8 cellular contexts compared by ENCODE assay signal in the genomic region with DNA sequence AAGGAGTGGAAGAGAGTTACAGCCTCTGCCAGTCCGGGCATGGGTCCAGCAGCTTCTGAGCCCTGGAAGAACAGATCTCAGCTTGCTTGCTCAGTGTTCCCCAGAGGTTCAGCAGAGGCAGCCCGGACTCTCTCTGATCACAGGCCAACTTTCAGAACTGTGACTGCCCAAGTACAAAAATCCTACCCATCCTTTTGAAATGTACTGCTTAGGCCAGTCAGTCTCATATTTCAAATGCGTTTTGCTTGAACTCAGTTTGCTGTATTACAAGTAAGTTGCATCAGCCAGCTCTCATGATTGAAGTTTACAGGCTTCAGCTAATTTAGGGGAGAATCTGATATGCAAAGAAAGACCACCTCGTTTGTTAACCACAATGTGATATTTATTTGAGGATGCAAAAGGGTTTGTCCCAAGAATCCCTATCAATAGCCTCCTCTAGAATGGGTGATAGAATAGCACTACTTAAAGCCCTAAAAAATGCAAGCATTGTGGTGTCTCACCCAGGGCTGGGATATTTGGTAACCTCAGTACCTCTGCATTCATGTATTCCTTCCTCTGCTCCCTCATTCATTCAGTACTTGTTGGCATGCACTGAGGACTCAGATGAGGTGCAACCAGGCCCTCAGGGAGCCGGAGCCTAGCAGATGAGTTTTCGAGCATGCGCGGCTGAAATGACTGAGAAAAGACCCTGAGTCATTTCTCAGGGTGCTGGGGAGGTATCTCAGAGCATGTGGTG. TPM values are rescaled to one million over a fixed set of nuclear protein-coding genes. Genes with fewer than 3 reads are reported as not detected.
DNase-seq lines count a peak whose midpoint lies in the region; ATAC-seq and TF ChIP-seq lines count a peak whose summit lies in the region.

No MANE protein-coding gene starts in this region.

- no peaks in the 10 kb centered on the region for H3K9me3 Mint-ChIP-seq in T-helper 1 cell treated with Interleukin-12 subunit alpha and Interleukin-12 subunit beta and Interleukin-4 antibody, amounts not matched to agents 30 μg/mL and 1 μg/mL, for 36 hours
- no peaks in the 10 kb centered on the region for H3K9me3 Mint-ChIP-seq in stimulated activated memory B cell treated with anti-CD40 and anti-IgM and Interleukin-4, amounts not matched to agents 10 μg/mL and 1 μg/mL and 100 μg/mL, for 72 hours

- peak; percentile 84 for DNase-seq in AG08395 (ENCODE audit: low spot score)
- DNase-seq in HCT116 (ENCODE audit: low read depth, low spot score), result no peak
- peak in 34 of 42 donors; percentile 13 to 71 (median 34) for DNase-seq in head of caudate nucleus
- no peak for DNase-seq in activated CD8-positive, alpha-beta memory T cell treated with anti-CD3 and anti-CD28 coated beads, Interleukin-2, amount 50 U/mL, for 4 hours

- intact Hi-C loops in HCT116 (cut with micrococcal nuclease), result no loop called here
- intact Hi-C loops in head of caudate nucleus (cut with DNase I), result no loop called here

- no peaks in the 10 kb centered on the region for H3K27me3 Mint-ChIP-seq in T-helper 1 cell treated with Interleukin-12 subunit alpha and Interleukin-12 subunit beta and Interleukin-4 antibody, amounts not matched to agents 30 μg/mL and 1 μg/mL, for 36 hours (ENCODE audit: low read depth)
- H3K27me3 Mint-ChIP-seq in stimulated activated memory B cell treated with anti-CD40 and anti-IgM and Interleukin-4, amounts not matched to agents 10 μg/mL and 1 μg/mL and 100 μg/mL, for 72 hours, result no peaks in the 10 kb centered on the region

- H3K79me2 ChIP-seq in HCT116 (ENCODE audit: insufficient read depth, low read length), result peaks cover 21% of the 10 kb centered on the region

- CTCF ChIA-PET in HCT116 (lab: Charles Lee), result no interaction called here

- no peak overlapping the region for H3K4me3 Mint-ChIP-seq in T-helper 1 cell treated with Interleukin-12 subunit alpha and Interleukin-12 subunit beta and Interleukin-4 antibody, amounts not matched to agents 30 μg/mL and 1 μg/mL, for 36 hours
- no peak overlapping the region for H3K4me3 Mint-ChIP-seq in stimulated activated memory B cell treated with anti-CD40 and anti-IgM and Interleukin-4, amounts not matched to agents 10 μg/mL and 1 μg/mL and 100 μg/mL, for 72 hours

- no peaks in the 10 kb centered on the region for H4K20me1 ChIP-seq in HCT116 (ENCODE audit: insufficient read depth)

- TF ChIP-seq RAD21 in HCT116 (IDR thresholded peaks at IDR 0.05; ENCODE audit: low read depth), result no peak

- H3K9me3 ChIP-seq in HCT116 (ENCODE audit: control insufficient read depth in 1 of 2, insufficient read depth in 1 of 2, low read depth in 1 of 2, low read length in 2 of 2), result no peaks in the 10 kb centered on the region

- peaks cover 11% of the 10 kb centered on the region for H3K4me1 Mint-ChIP-seq in T-helper 1 cell treated with Interleukin-12 subunit alpha and Interleukin-12 subunit beta and Interleukin-4 antibody, amounts not matched to agents 30 μg/mL and 1 μg/mL, for 36 hours (ENCODE audit: low read depth)
- peaks cover 16% of the 10 kb centered on the region for H3K4me1 Mint-ChIP-seq in stimulated activated memory B cell treated with anti-CD40 and anti-IgM and Interleukin-4, amounts not matched to agents 10 μg/mL and 1 μg/mL and 100 μg/mL, for 72 hours

- ATAC-seq in HCT116 (peak; percentile 17; the same call in 1 of the 2 replicates), HG03521 (IDR thresholded peaks at IDR 0.05; ENCODE audit: unreplicated experiment) (no peak), HG02981 (IDR thresholded peaks at IDR 0.05; ENCODE audit: unreplicated experiment) (no peak)
- no peak for ATAC-seq in stimulated activated memory B cell treated with anti-CD40 and anti-IgM and Interleukin-4, amounts not matched to agents 10 μg/mL and 1 μg/mL and 100 μg/mL, for 72 hours

- H3K9ac ChIP-seq in HCT116 (ENCODE audit: low read length), result no peak overlapping the region

- H3K27ac ChIP-seq in HCT116 (ENCODE audit: low read depth, low read length), result peak overlapping the region; percentile 4

- H3K27ac Mint-ChIP-seq in T-helper 1 cell treated with Interleukin-12 subunit alpha and Interleukin-12 subunit beta and Interleukin-4 antibody, amounts not matched to agents 30 μg/mL and 1 μg/mL, for 36 hours, result peak overlapping the region; percentile 41
- H3K27ac Mint-ChIP-seq in stimulated activated memory B cell treated with anti-CD40 and anti-IgM and Interleukin-4, amounts not matched to agents 10 μg/mL and 1 μg/mL and 100 μg/mL, for 72 hours, result peak overlapping the region; percentile 30

- no peak for TF ChIP-seq POLR2A in HCT116 (IDR thresholded peaks at IDR 0.05; ENCODE audit: borderline replicate concordance, extremely low read depth, insufficient read depth, insufficient read length)

- peaks cover 22 to 50% of the 10 kb centered on the region in 2 experiments; a peak in 3 of 4 replicates for H3K36me3 ChIP-seq in HCT116 (ENCODE audit: control insufficient read depth in 1 of 2, insufficient read depth in 2 of 2, low read length in 2 of 2)

- H3K27me3 ChIP-seq in HCT116 (ENCODE audit: insufficient read depth, low read length), result no peaks in the 10 kb centered on the region

- no peak overlapping the region for H3K4me2 ChIP-seq in HCT116 (ENCODE audit: low read length)

- POLR2A ChIA-PET in HCT116 (lab: Charles Lee), result interaction anchor here (1.0 to 1.3 kb wide), 2 partner anchors 12 to 40 kb away, joined by 3 to 5 read pairs; no protein-coding TSS in a partner anchor

- no peak for TF ChIP-seq CTCF in HCT116 (IDR thresholded peaks at IDR 0.05 in 2 of 3, conservative IDR thresholded peaks at IDR 0.05 in 1 of 3; ENCODE audit: borderline replicate concordance in 1 of 3, insufficient read depth in 1 of 3, low read depth in 2 of 3, low read length in 2 of 3)

- peaks cover 15 to 21% of the 10 kb centered on the region in 2 experiments; a peak in 3 of 4 replicates for H3K4me1 ChIP-seq in HCT116 (ENCODE audit: control insufficient read depth in 1 of 2, insufficient read depth in 2 of 2, low read length in 2 of 2)

- no TSS peak for BruUV-seq in HCT116 (replicated peaks; lab: Mats Ljungman, UMichigan)

- RAD21 ChIA-PET in HCT116 (lab: Charles Lee; ENCODE audit: low non-redundant PET in 1 of 2, low total read pairs in 2 of 2, uncharacterized antibody in 2 of 2, unreplicated experiment in 2 of 2), result no interaction called here

- peaks cover 31% of the 10 kb centered on the region for H3K36me3 Mint-ChIP-seq in T-helper 1 cell treated with Interleukin-12 subunit alpha and Interleukin-12 subunit beta and Interleukin-4 antibody, amounts not matched to agents 30 μg/mL and 1 μg/mL, for 36 hours (ENCODE audit: low read depth)
- H3K36me3 Mint-ChIP-seq in stimulated activated memory B cell treated with anti-CD40 and anti-IgM and Interleukin-4, amounts not matched to agents 10 μg/mL and 1 μg/mL and 100 μg/mL, for 72 hours, result peaks cover 48% of the 10 kb centered on the region

- no peak overlapping the region for H3K4me3 ChIP-seq in HCT116 (replicated peaks in 1 of 2; ENCODE audit: low read depth in 1 of 2, low read length in 2 of 2)

- H2AFZ ChIP-seq in HCT116 (ENCODE audit: low read depth, low read length, poor library complexity, severe bottlenecking), result no peak overlapping the region

- H3K9me2 ChIP-seq in HCT116 (ENCODE audit: insufficient read depth), result no peaks in the 10 kb centered on the region

TF ChIP-seq in HCT116, 20 proteins besides CTCF, POLR2A, EP300 and RAD21 (continues in another document):
- TF ChIP-seq EZH2phosphoT487 (IDR thresholded peaks at IDR 0.05; ENCODE audit: borderline replicate concordance) (no peak), MAX (IDR thresholded peaks at IDR 0.05) (no peak), YY1 (IDR thresholded peaks at IDR 0.05; ENCODE audit: extremely low read depth, insufficient replicate concordance, low read depth, low read length) (no peak), ZFX (IDR thresholded peaks at IDR 0.05) (no peak), SIN3A (IDR thresholded peaks at IDR 0.05; ENCODE audit: low read depth) (0 out of 2 replicates have a peak, but pooled peaks have one; percentile 37), FOSL1 (IDR thresholded peaks at IDR 0.05; ENCODE audit: low read depth) (no peak; the same call in 1 of the 2 replicates), ZBTB33 (IDR thresholded peaks at IDR 0.05; ENCODE audit: extremely low read depth, insufficient replicate concordance, low read length) (no peak), EGR1 (IDR thresholded peaks at IDR 0.05; ENCODE audit: low read depth) (no peak), POLR2AphosphoS5 (IDR thresholded peaks at IDR 0.05; ENCODE audit: low read depth, low read length) (peak; percentile 57), ELF1 (IDR thresholded peaks at IDR 0.05; ENCODE audit: borderline replicate concordance, low read depth) (no peak)
- TF ChIP-seq, protein P1, sequence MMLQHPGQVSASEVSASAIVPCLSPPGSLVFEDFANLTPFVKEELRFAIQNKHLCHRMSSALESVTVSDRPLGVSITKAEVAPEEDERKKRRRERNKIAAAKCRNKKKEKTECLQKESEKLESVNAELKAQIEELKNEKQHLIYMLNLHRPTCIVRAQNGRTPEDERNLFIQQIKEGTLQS (IDR thresholded peaks at IDR 0.05), result no peak

RNA-seq across cellular contexts. Expression of gene AIMP2, which starts 7.0 kb away (rescaled TPM):
- total RNA-seq in HCT116 (2021; ENCODE audit: unreplicated experiment), result 61.8 TPM
- polyA plus RNA-seq in HCT116 (2012), result 37.6 and 39.6 TPM in 2 replicates

RNA-seq across cellular contexts. Expression of gene PMS2, which starts 7.2 kb away (rescaled TPM):
- 27.6 TPM for total RNA-seq in HCT116 (2021; ENCODE audit: unreplicated experiment)
- polyA plus RNA-seq in HCT116 (2012), result 11.6 and 15.0 TPM in 2 replicates

RNA-seq across cellular contexts. Expression of gene ANKRD61, which starts 15.1 kb away (rescaled TPM):
- 0.17 TPM for total RNA-seq in HCT116 (2021; ENCODE audit: unreplicated experiment)
- polyA plus RNA-seq in HCT116 (2012), result 0.94 and 1.3 TPM in 2 replicates

RNA-seq across cellular contexts. Expression of gene EIF2AK1, which starts 42.9 kb away (rescaled TPM):
- 141 TPM for total RNA-seq in HCT116 (2021; ENCODE audit: unreplicated experiment)
- polyA plus RNA-seq in HCT116 (2012), result 60.0 and 83.4 TPM in 2 replicates

RNA-seq across cellular contexts. Expression of gene RSPH10B, which starts 45.6 kb away (rescaled TPM):
- not detected for total RNA-seq in HCT116 (2021; ENCODE audit: unreplicated experiment)
- 0.04 and 0.16 TPM in 2 replicates for polyA plus RNA-seq in HCT116 (2012)

Comparison
In these comparisons a context has a peak if more than half of its experiments do, and no peak if none do; other contexts are left out.
1. DNase-seq: peak in AG08395 (single experiment) and head of caudate nucleus (34 of 42); none in HCT116 (single experiment) and activated CD8-positive, alpha-beta memory T cell treated with anti-CD3 and anti-CD28 coated beads, Interleukin-2, amount 50 U/mL, for 4 hours (single experiment).